Comparison of ENCODE assay signal across 11 cellular contexts in genomic region chr15:43150171-43150929, GRCh38. TPM values are rescaled to one million over a fixed set of nuclear protein-coding genes. Genes with fewer than 3 reads are reported as not detected.
DNase-seq lines count a peak whose midpoint lies in the region; ATAC-seq lines count a peak whose summit lies in the region.
"Had no signal": no experiment of that assay in that cellular context is flagged by ENCODE, and none has a peak within 500 bp of the region (broad histone marks: within the 10 kb centered on the region; RNA-seq: fewer than 3 reads in every experiment).

No MANE protein-coding gene starts in this region.

- H3K9me3 ChIP-seq in mesodermal cell (ENCODE audit: control insufficient read depth, low read length), result no peaks in the 10 kb centered on the region

- 100% methylated on average over 1 to 2 of the region's 5 CpGs for WGBS in mesodermal cell (ENCODE audit: insufficient coverage in 2 of 2), 2 experiments

- ATAC-seq in HG03025 (IDR thresholded peaks at IDR 0.05; ENCODE audit: low FRiP score, unreplicated experiment), result no peak

- in situ Hi-C loops in Caki2 (cut with HindIII; ENCODE audit: low pct_unique_long_range_greater_than_20kb, low sequenced_read_pairs), result no loop called here

- H3K36me3 ChIP-seq in mesodermal cell (ENCODE audit: control insufficient read depth, insufficient read depth, low read length), result no peaks in the 10 kb centered on the region

- H3K4me3 ChIP-seq in mesodermal cell (ENCODE audit: extremely low read depth, insufficient read depth, low read length, poor library complexity, severe bottlenecking), result no peak overlapping the region

- peak overlapping the region; percentile 70 for H3K27ac ChIP-seq in mesodermal cell (ENCODE audit: low read depth, low read length, severe bottlenecking)

- peaks cover 4% of the 10 kb centered on the region for H3K4me1 ChIP-seq in mesodermal cell (ENCODE audit: control insufficient read depth, insufficient read depth, low read length, poor library complexity, severe bottlenecking)

- DNase-seq in Caki2 (ENCODE audit: low read depth) (peak; percentile 47), MV-4-11 (lab: John Stamatoyannopoulos, UW) (peak; percentile 21), dedifferentiated amniotic fluid mesenchymal stem cell (ENCODE audit: extremely low spot score) (peak; percentile 79), NCI-H1436 (lab: John Stamatoyannopoulos, UW) (no peak), hippocampal formation (lab: John Stamatoyannopoulos, UW) (no peak)
- no peak for DNase-seq in activated effector memory CD4-positive, alpha-beta T cell treated with anti-CD3 and anti-CD28 coated beads, Interleukin-2, amount 50 U/mL, for 16 hours
- DNase-seq: activated CD4-positive, alpha-beta T cell treated with anti-CD3 and anti-CD28 coated beads for 4 hours; activated naive CD4-positive, alpha-beta T cell; Kasumi-1 had no signal

RNA-seq across cellular contexts. Expression of gene TMEM62, which starts 17.0 kb away (rescaled TPM):
- 27.1 and 37.7 TPM in 2 replicates for total RNA-seq in Caki2 (2014; rRNA removed; shearing (Covaris generic); ENCODE audit: low replicate concordance)
- polyA plus RNA-seq in mesodermal cell (2013, experiment 1 of 2), result 1.4 TPM
- 3.3 TPM for polyA plus RNA-seq in mesodermal cell (2013, experiment 2 of 2)

RNA-seq across cellular contexts. Expression of gene CCNDBP1, which starts 34.9 kb away (rescaled TPM):
- total RNA-seq in Caki2 (2014; rRNA removed; shearing (Covaris generic); ENCODE audit: low replicate concordance), result 64.0 and 96.2 TPM in 2 replicates
- polyA plus RNA-seq in mesodermal cell (2013, experiment 1 of 2), result 52.9 TPM
- polyA plus RNA-seq in mesodermal cell (2013, experiment 2 of 2), result 45.5 TPM

RNA-seq across cellular contexts. Expression of gene UBR1, which starts 44.5 kb away (rescaled TPM):
- total RNA-seq in Caki2 (2014; rRNA removed; shearing (Covaris generic); ENCODE audit: low replicate concordance), result 15.1 and 37.6 TPM in 2 replicates
- polyA plus RNA-seq in mesodermal cell (2013, experiment 1 of 2), result 15.0 TPM
- polyA plus RNA-seq in mesodermal cell (2013, experiment 2 of 2), result 15.4 TPM

Comparison
In these comparisons a context has a peak if more than half of its experiments do, and no peak if none do; other contexts are left out.
1. DNase-seq: peak in Caki2 (single experiment), MV-4-11 (single experiment) and dedifferentiated amniotic fluid mesenchymal stem cell (single experiment); none in NCI-H1436 (single experiment), hippocampal formation (0 of 2) and activated effector memory CD4-positive, alpha-beta T cell treated with anti-CD3 and anti-CD28 coated beads, Interleukin-2, amount 50 U/mL, for 16 hours (single experiment).